Comparison of ENCODE assay signal across 17 cellular contexts in genomic region chr9:126487856-126488255, GRCh38.
A peak's percentile ranks its signal among the peaks of the same experiment; 100 is the strongest.
DNase-seq lines count a peak whose midpoint lies in the region; ATAC-seq, FAIRE-seq and TF ChIP-seq lines count a peak whose summit lies in the region.
"Had no signal": no experiment of that assay in that cellular context is flagged by ENCODE, and none has a peak within 500 bp of the region (broad histone marks: within the 10 kb centered on the region; RNA-seq: fewer than 3 reads in every experiment).

No MANE protein-coding gene starts in this region.

- in situ Hi-C loops in HepG2 (cut with HindIII; ENCODE audit: extremely low pct_ligation_motif_present, low pct_unique_long_range_greater_than_20kb) = no loop called here

- FAIRE-seq in HepG2 (lab: Jason Lieb, UNC) = peak; percentile 21
- FAIRE-seq in kidney (lab: Jason Lieb, UNC) = no peak
- FAIRE-seq: A204.1, G401.6, GM12891 had no signal

- H3K4me2 ChIP-seq in HepG2 (ENCODE audit: low read depth, low read length) = no peak overlapping the region

- H3K4me3 ChIP-seq in HepG2 (replicated peaks in 1 of 3; ENCODE audit: insufficient read depth in 1 of 3, low read depth in 2 of 3, low read length in 3 of 3) (no peak overlapping the region), right lobe of liver (no peak overlapping the region), kidney (ENCODE audit: low read length in 2 of 2) (no peak overlapping the region), neutrophil (ENCODE audit: low read depth in 1 of 2, low read length in 1 of 2) (peak overlapping the region; percentile 21 to 36)
- H3K4me3 ChIP-seq: HAP-1 had no signal

- no peak for TF ChIP-seq POLR2A in HepG2 (IDR thresholded peaks at IDR 0.05; ENCODE audit: insufficient read depth in 1 of 2, low read depth in 2 of 2, low read length in 2 of 2)
- TF ChIP-seq POLR2A in right lobe of liver (IDR thresholded peaks at IDR 0.05) = no peak

- TF ChIP-seq EP300 in HepG2 (IDR thresholded peaks at IDR 0.05; ENCODE audit: low read depth in 2 of 2, low read length in 2 of 2) (no peak), HepG2 (CRISPR knock-in tag; IDR thresholded peaks at IDR 0.05; ENCODE audit: borderline replicate concordance) (no peak)

- intact Hi-C loops in HepG2 (cut with micrococcal nuclease; ENCODE audit: unreplicated experiment) = no loop called here
- intact Hi-C loops in right lobe of liver (cut with DNase I) = loop anchor here in 1 of 2 donors (10.0 kb wide), 1 partner anchor 183 kb away; no protein-coding TSS in a partner anchor
- intact Hi-C loops in kidney (cut with DNase I) = no loop called here

- H3K9ac ChIP-seq in HepG2 (ENCODE audit: insufficient read depth, low read depth, low read length) (no peak overlapping the region), kidney (ENCODE audit: low read length in 2 of 2) (no peak overlapping the region)

- H3K4me1 ChIP-seq in HepG2 (ENCODE audit: insufficient read depth, low read length) (peaks cover 10% of the 10 kb centered on the region; the same call in 1 of the 2 replicates), right lobe of liver (no peaks in the 10 kb centered on the region), kidney (ENCODE audit: control insufficient read depth in 1 of 2, insufficient read depth in 1 of 2, low read depth in 1 of 2, low read length in 2 of 2) (no peaks in the 10 kb centered on the region), neutrophil (ENCODE audit: control insufficient read depth in 1 of 2, insufficient read depth in 1 of 2, low read depth in 1 of 2, low read length in 1 of 2) (peaks cover 51 to 65% of the 10 kb centered on the region in 2 experiments)

- H3K27ac ChIP-seq in HepG2 (ENCODE audit: extremely low read length, insufficient read depth, low read length) = no peak overlapping the region
- no peak overlapping the region for H3K27ac ChIP-seq in right lobe of liver
- no peak overlapping the region for H3K27ac ChIP-seq in kidney (ENCODE audit: low read depth in 2 of 2, low read length in 2 of 2)
- H3K27ac ChIP-seq in neutrophil = peak overlapping the region; percentile 81
- H3K27ac ChIP-seq: C4-2B had no signal

- TF ChIP-seq RAD21 in HepG2 (CRISPR knock-in tag; IDR thresholded peaks at IDR 0.05) = no peak

- no peak overlapping the region for H2AFZ ChIP-seq in HepG2 (ENCODE audit: low read length)

- H3K9me3 ChIP-seq in HepG2 (ENCODE audit: low read length) (no peaks in the 10 kb centered on the region), right lobe of liver (no peaks in the 10 kb centered on the region), kidney (ENCODE audit: control insufficient read depth in 1 of 2, low read length in 2 of 2) (no peaks in the 10 kb centered on the region), neutrophil (no peaks in the 10 kb centered on the region)
- H3K9me3 ChIP-seq: HAP-1 had no signal

- H3K36me3 ChIP-seq in HepG2 (replicated peaks in 1 of 2; ENCODE audit: control insufficient read depth in 1 of 2, insufficient read depth in 2 of 2, low read length in 2 of 2) = peaks cover 9 to 28% of the 10 kb centered on the region in 2 experiments
- H3K36me3 ChIP-seq in right lobe of liver = peaks cover 0 to 7% (median 0%) of the 10 kb centered on the region in 4 donors
- peaks cover 0 to 3% of the 10 kb centered on the region in 2 donors for H3K36me3 ChIP-seq in kidney (ENCODE audit: control insufficient read depth in 1 of 2, insufficient read depth in 2 of 2, low read length in 2 of 2)
- H3K36me3 ChIP-seq in neutrophil = no peaks in the 10 kb centered on the region
- H3K36me3 ChIP-seq: HAP-1 had no signal

- no peaks in the 10 kb centered on the region for H3K27me3 ChIP-seq in HepG2 (ENCODE audit: control insufficient read depth in 1 of 2, insufficient read depth in 2 of 2, low read length in 2 of 2)
- H3K27me3 ChIP-seq in right lobe of liver = no peaks in the 10 kb centered on the region
- no peaks in the 10 kb centered on the region for H3K27me3 ChIP-seq in neutrophil

- no peaks in the 10 kb centered on the region for H3K79me2 ChIP-seq in HepG2 (ENCODE audit: insufficient read depth, low read length)

- ATAC-seq in HepG2 (no peak; the same call in 2 of the 3 replicates), right lobe of liver (no peak), GM19328 (IDR thresholded peaks at IDR 0.05; ENCODE audit: unreplicated experiment) (no peak), SK-N-SH treated with all-trans-retinoic acid at 6 μM for 48 hours (no peak)

- BruUV-seq in HepG2 (replicated peaks; lab: Mats Ljungman, UMichigan) = no TSS peak

- WGBS in HepG2 (ENCODE audit: low lambda C conversion rate) = 83% methylated on average over 12 of the region's 12 CpGs
- 78% methylated on average over 12 of the region's 12 CpGs for WGBS in right lobe of liver (ENCODE audit: insufficient coverage, low coverage, low lambda C conversion rate, missing lambda C conversion rate)

- POLR2A ChIA-PET in HepG2 (lab: Yijun Ruan, JAX) = no interaction called here

- TF ChIP-seq CTCF in HepG2 (CRISPR knock-in tag; IDR thresholded peaks at IDR 0.05) = no peak
- TF ChIP-seq CTCF in right lobe of liver (IDR thresholded peaks at IDR 0.05) = no peak
- TF ChIP-seq CTCF in kidney (IDR thresholded peaks at IDR 0.05; ENCODE audit: borderline replicate concordance, extremely low read depth, insufficient read depth) = no peak
- TF ChIP-seq CTCF in neutrophil (IDR thresholded peaks at IDR 0.05) = no peak

- no peak for DNase-seq in HepG2 (ENCODE audit: low spot score)
- no peak for DNase-seq in right lobe of liver
- peak; percentile 32 for DNase-seq in kidney
- no peak for DNase-seq in 8988T
- DNase-seq: CD4-positive, alpha-beta memory T cell; DMS153; DMS79 treated with DMSO at 0.1 percent for 48 hours; EL; GOT3 had no signal

- H4K20me1 ChIP-seq in HepG2 (ENCODE audit: insufficient read depth, low read length) = no peaks in the 10 kb centered on the region

- CTCF ChIA-PET in HepG2 (lab: Yijun Ruan, JAX; ENCODE audit: low intra/inter-chr PET ratio, low total read pairs) = no interaction called here

TF ChIP-seq in HepG2, 621 proteins besides CTCF, POLR2A, EP300 and RAD21 (continues in another document):
- TF ChIP-seq ZNF660 (CRISPR knock-in tag; IDR thresholded peaks at IDR 0.05; ENCODE audit: borderline replicate concordance, low read depth) (no peak), ZSCAN9 (CRISPR knock-in tag; IDR thresholded peaks at IDR 0.05; ENCODE audit: borderline replicate concordance) (no peak), ATF3 (CRISPR knock-in tag; IDR thresholded peaks at IDR 0.05) (no peak), ZNF143 (CRISPR knock-in tag; IDR thresholded peaks at IDR 0.05) (no peak), PLSCR1 (CRISPR knock-in tag; IDR thresholded peaks at IDR 0.05; ENCODE audit: borderline replicate concordance) (no peak), ZSCAN20 (CRISPR knock-in tag; IDR thresholded peaks at IDR 0.05; ENCODE audit: borderline replicate concordance) (no peak), ZBTB25 (CRISPR knock-in tag; IDR thresholded peaks at IDR 0.05) (no peak), ZMAT3 (CRISPR knock-in tag; conservative IDR thresholded peaks at IDR 0.05) (no peak)

TF ChIP-seq in SK-N-SH treated with all-trans-retinoic acid at 6 μM for 48 hours, 23 proteins besides CTCF, POLR2A, EP300 and RAD21:
- TF ChIP-seq SNAI2 (CRISPR knock-in tag; IDR thresholded peaks at IDR 0.05) (no peak), ZNF8 (CRISPR knock-in tag; IDR thresholded peaks at IDR 0.05) (no peak), ISL1 (CRISPR knock-in tag; IDR thresholded peaks at IDR 0.05) (no peak), ZFP30 (CRISPR knock-in tag; IDR thresholded peaks at IDR 0.05) (no peak), CSDC2 (CRISPR knock-in tag; IDR thresholded peaks at IDR 0.05) (no peak), PATZ1 (CRISPR knock-in tag; IDR thresholded peaks at IDR 0.05; ENCODE audit: borderline replicate concordance) (no peak), CSRNP3 (CRISPR knock-in tag; IDR thresholded peaks at IDR 0.05) (no peak), RARB (CRISPR knock-in tag; IDR thresholded peaks at IDR 0.05) (no peak)

Comparison
In these comparisons a context has a peak if more than half of its experiments do, and no peak if none do; other contexts are left out.
1. H3K4me3 ChIP-seq: peak in neutrophil (2 of 2); none in HepG2 (0 of 3), right lobe of liver (0 of 3) and kidney (0 of 2).